15 cellular contexts compared by ENCODE assay signal in the genomic region with DNA sequence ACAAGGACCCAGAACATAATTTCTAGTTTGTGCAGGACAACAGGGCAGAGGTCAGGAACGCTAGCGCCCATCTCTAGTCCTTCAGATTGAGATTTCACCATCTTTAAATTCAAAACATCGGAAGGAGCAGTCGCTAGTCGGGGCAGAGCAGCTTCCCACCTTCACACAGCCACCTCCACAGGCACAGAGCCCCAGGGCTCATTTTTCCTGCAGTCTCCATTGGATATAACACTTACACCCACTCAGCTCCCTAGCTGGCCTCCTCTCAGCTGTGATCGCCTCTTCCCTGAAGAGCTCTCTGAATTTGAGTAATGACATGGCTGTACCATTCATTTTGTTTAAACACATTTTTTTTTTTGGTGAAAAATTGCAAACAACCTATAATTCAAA. TPM values are rescaled to one million over a fixed set of nuclear protein-coding genes. Genes with fewer than 3 reads are reported as not detected.
DNase-seq lines count a peak whose midpoint lies in the region; ATAC-seq and TF ChIP-seq lines count a peak whose summit lies in the region.
"Had no signal": no experiment of that assay in that cellular context is flagged by ENCODE, and none has a peak within 500 bp of the region (broad histone marks: within the 10 kb centered on the region; RNA-seq: fewer than 3 reads in every experiment).

No MANE protein-coding gene starts in this region.

- peak overlapping the region; percentile 17 for H3K4me3 Mint-ChIP-seq in MCF 10A (ENCODE audit: unreplicated experiment)
- H3K4me3 Mint-ChIP-seq in stimulated activated naive B cell treated with anti-CD40 and anti-IgM and Interleukin-4, amounts not matched to agents 10 μg/mL and 1 μg/mL and 100 μg/mL, for 72 hours = peak overlapping the region; percentile 25 to 41

- peaks cover 27% of the 10 kb centered on the region for H3K36me3 Mint-ChIP-seq in MCF 10A (ENCODE audit: insufficient read depth, unreplicated experiment)
- H3K36me3 Mint-ChIP-seq in stimulated activated naive B cell treated with anti-CD40 and anti-IgM and Interleukin-4, amounts not matched to agents 10 μg/mL and 1 μg/mL and 100 μg/mL, for 72 hours = peaks cover 16% of the 10 kb centered on the region in 2 donors

- H3K9me3 Mint-ChIP-seq in MCF 10A (ENCODE audit: unreplicated experiment) = no peaks in the 10 kb centered on the region
- peaks cover 0 to 2% of the 10 kb centered on the region in 2 donors for H3K9me3 Mint-ChIP-seq in stimulated activated naive B cell treated with anti-CD40 and anti-IgM and Interleukin-4, amounts not matched to agents 10 μg/mL and 1 μg/mL and 100 μg/mL, for 72 hours

- intact Hi-C loops in MCF 10A (cut with micrococcal nuclease) = no loop called here
- intact Hi-C loops in mammary epithelial cell (cut with micrococcal nuclease) = no loop called here
- intact Hi-C loops in dorsolateral prefrontal cortex (cut with DNase I) = no loop called here

- H3K9ac ChIP-seq in mammary epithelial cell (ENCODE audit: insufficient read depth, low read length) = no peak overlapping the region

- no peak overlapping the region for H3K27ac Mint-ChIP-seq in MCF 10A (ENCODE audit: low read depth, unreplicated experiment)
- no peak overlapping the region for H3K27ac Mint-ChIP-seq in stimulated activated naive B cell treated with anti-CD40 and anti-IgM and Interleukin-4, amounts not matched to agents 10 μg/mL and 1 μg/mL and 100 μg/mL, for 72 hours

- DNase-seq in MCF 10A (ENCODE audit: unreplicated experiment) (no peak), mammary epithelial cell (no peak), NCI-H69 (lab: John Stamatoyannopoulos, UW) (peak; percentile 79), dorsolateral prefrontal cortex (peak in 3 of 10 donors; percentile 37 to 70 (median 60)), NCI-H774 (lab: John Stamatoyannopoulos, UW) (no peak), MG63 (no peak)
- DNase-seq in stimulated activated naive B cell treated with anti-CD40 and anti-IgM and Interleukin-4, amounts not matched to agents 10 μg/mL and 1 μg/mL and 100 μg/mL, for 72 hours = no peak
- DNase-seq in effector memory CD4-positive, alpha-beta T cell = no peak
- DNase-seq: activated T-cell treated with anti-CD3 and anti-CD28 coated beads for 4 hours; effector CD4-positive, alpha-beta T cell; NCI-H1048; NCI-H524 treated with DMSO at 0.1 percent for 48 hours; WERI-Rb-1 had no signal

- no peak for ATAC-seq in stimulated activated naive B cell treated with anti-CD40 and anti-IgM and Interleukin-4, amounts not matched to agents 10 μg/mL and 1 μg/mL and 100 μg/mL, for 72 hours (replicated peaks)

- BruUV-seq in MCF 10A (replicated peaks; lab: Mats Ljungman, UMichigan) (no TSS peak), mammary epithelial cell (replicated peaks; lab: Mats Ljungman, UMichigan) (no TSS peak)

- peaks cover 15% of the 10 kb centered on the region for H3K4me1 Mint-ChIP-seq in MCF 10A (ENCODE audit: insufficient read depth, unreplicated experiment)
- H3K4me1 Mint-ChIP-seq in stimulated activated naive B cell treated with anti-CD40 and anti-IgM and Interleukin-4, amounts not matched to agents 10 μg/mL and 1 μg/mL and 100 μg/mL, for 72 hours = peaks cover 14 to 28% of the 10 kb centered on the region in 2 donors

- dilution Hi-C loops in mammary epithelial cell (cut with HindIII; ENCODE audit: low sequenced_read_pairs) = no loop called here

- H3K4me3 ChIP-seq in mammary epithelial cell (replicated peaks in 1 of 3; ENCODE audit: insufficient read depth in 1 of 3, low read depth in 2 of 3, low read length in 3 of 3) (no peak overlapping the region), dorsolateral prefrontal cortex (peak overlapping the region in 19 of 59 donors; percentile 2 to 73 (median 66)), MG63 (no peak overlapping the region)
- no peak overlapping the region for H3K4me3 ChIP-seq in effector memory CD4-positive, alpha-beta T cell (ENCODE audit: insufficient read depth, low read depth, low read length, poor library complexity, severe bottlenecking)

- H3K9me3 ChIP-seq in mammary epithelial cell (replicated peaks; ENCODE audit: insufficient read depth, low read length) (no peaks in the 10 kb centered on the region), MG63 (no peaks in the 10 kb centered on the region)
- H3K9me3 ChIP-seq in effector memory CD4-positive, alpha-beta T cell (ENCODE audit: control insufficient read depth, low read length) = no peaks in the 10 kb centered on the region
- H3K9me3 ChIP-seq: suprapubic skin had no signal

- H4K20me1 ChIP-seq in mammary epithelial cell (ENCODE audit: insufficient read depth, low read length) = no peaks in the 10 kb centered on the region

- H3K27ac ChIP-seq in mammary epithelial cell (ENCODE audit: insufficient read depth, low read depth, low read length) (no peak overlapping the region), dorsolateral prefrontal cortex (peak overlapping the region in 32 of 59 donors; percentile 34 to 87 (median 69))
- H3K27ac ChIP-seq in effector memory CD4-positive, alpha-beta T cell (ENCODE audit: insufficient read depth, low read length, poor library complexity, severe bottlenecking) = no peak overlapping the region
- H3K27ac ChIP-seq: suprapubic skin, WERI-Rb-1 had no signal

- H3K36me3 ChIP-seq in mammary epithelial cell (ENCODE audit: insufficient read depth, low read length) = peaks cover 8% of the 10 kb centered on the region
- no peaks in the 10 kb centered on the region for H3K36me3 ChIP-seq in effector memory CD4-positive, alpha-beta T cell (ENCODE audit: control insufficient read depth, insufficient read depth, low read length)
- no peaks in the 10 kb centered on the region for H3K36me3 ChIP-seq in MG63

- TF ChIP-seq CTCF in MCF 10A (IDR thresholded peaks at IDR 0.05; ENCODE audit: unreplicated experiment) (no peak), mammary epithelial cell (conservative IDR thresholded peaks at IDR 0.05 in 1 of 2, IDR thresholded peaks at IDR 0.05 in 1 of 2; ENCODE audit: extremely low read depth in 1 of 2, insufficient read depth in 1 of 2, low read depth in 1 of 2, low read length in 2 of 2) (no peak), dorsolateral prefrontal cortex (IDR thresholded peaks at IDR 0.05 in 54 of 56, conservative IDR thresholded peaks at IDR 0.05 in 2 of 56; ENCODE audit: low read depth in 1 of 56, partially characterized antibody in 56 of 56) (no peak)

- WGBS in mammary epithelial cell (ENCODE audit: low coverage, missing lambda C conversion rate) = 66% methylated on average over 6 of the region's 6 CpGs

- no peaks in the 10 kb centered on the region for H3K27me3 Mint-ChIP-seq in MCF 10A (ENCODE audit: insufficient read depth, unreplicated experiment)
- H3K27me3 Mint-ChIP-seq in stimulated activated naive B cell treated with anti-CD40 and anti-IgM and Interleukin-4, amounts not matched to agents 10 μg/mL and 1 μg/mL and 100 μg/mL, for 72 hours = peaks cover 8 to 11% of the 10 kb centered on the region in 2 donors

- POLR2A ChIA-PET in MCF 10A (lab: Yijun Ruan, JAX) = interaction anchor here (0.7 to 6.5 kb wide), 13 partner anchors 16 to 165 kb away, joined by 3 to 138 read pairs (median 8); a partner anchor contains a TSS

- H3K27me3 ChIP-seq in mammary epithelial cell (ENCODE audit: insufficient read depth, low read length) = no peaks in the 10 kb centered on the region
- H3K27me3 ChIP-seq in dorsolateral prefrontal cortex = peaks cover 0 to 6% (median 0%) of the 10 kb centered on the region in 45 donors
- no peaks in the 10 kb centered on the region for H3K27me3 ChIP-seq in effector memory CD4-positive, alpha-beta T cell (replicated peaks; ENCODE audit: control insufficient read depth, insufficient read depth, low read length, poor library complexity, severe bottlenecking)
- peaks cover 8% of the 10 kb centered on the region; the same call in 1 of the 2 replicates for H3K27me3 ChIP-seq in MG63

- no peak overlapping the region for H2AFZ ChIP-seq in mammary epithelial cell (ENCODE audit: low read depth, low read length)

- CTCF ChIA-PET in MCF 10A (lab: Yijun Ruan, JAX) (interaction anchor here (0.5 to 5.6 kb wide), 9 partner anchors 20 to 868 kb away, joined by 3 to 102 read pairs (median 4); no protein-coding TSS in a partner anchor), mammary epithelial cell (lab: Charles Lee; ENCODE audit: low non-redundant PET) (interaction anchor here (0.9 kb wide), 1 partner anchor 40 kb away, joined by 3 read pairs; no protein-coding TSS in a partner anchor)

- H3K4me1 ChIP-seq in mammary epithelial cell (ENCODE audit: insufficient read depth, low read length) = peaks cover 7% of the 10 kb centered on the region
- peaks cover 12% of the 10 kb centered on the region for H3K4me1 ChIP-seq in effector memory CD4-positive, alpha-beta T cell (ENCODE audit: control insufficient read depth, insufficient read depth, low read length, poor library complexity, severe bottlenecking)

- in situ Hi-C loops in mammary epithelial cell (cut with MboI; ENCODE audit: low sequenced_read_pairs in 2 of 2) = loop anchor here in 1 of 2 donors (5.0 kb wide), 1 partner anchor 41 kb away; no protein-coding TSS in a partner anchor

- no peak overlapping the region for H3K4me2 ChIP-seq in mammary epithelial cell (ENCODE audit: insufficient read depth, low read depth, low read length)

- H3K79me2 ChIP-seq in mammary epithelial cell (ENCODE audit: insufficient read depth, low read length) = peaks cover 16% of the 10 kb centered on the region

RNA-seq across cellular contexts. Expression of a gene that starts 1.4 kb away (rescaled TPM):
- total RNA-seq in MCF 10A (2022) = 13.6 and 30.2 TPM in 2 replicates
- total RNA-seq in mammary epithelial cell = 10 to 100 TPM; 45.2 to 49.9 TPM
- polyA plus RNA-seq in mammary epithelial cell = 53.9 TPM
- polyA minus RNA-seq in mammary epithelial cell = 51.4 TPM
- total RNA-seq in dorsolateral prefrontal cortex = 10 to 100 TPM in 8 of 120 experiments, 1 to 10 TPM in 112; 1.9 to 12.6 (median 6.0) TPM
- total RNA-seq in MG63 (2014; rRNA removed; shearing (Covaris generic); ENCODE audit: low replicate concordance) = 1.5 TPM in 1 of 2 replicates, not detected in the other
- total RNA-seq: kidney epithelial cell had no signal

RNA-seq across cellular contexts. Expression of a gene that starts 20.6 kb away (rescaled TPM):
- total RNA-seq in MCF 10A (2022) = 70.9 and 78.9 TPM in 2 replicates
- 10 to 100 TPM; 26.8 to 80.5 TPM for total RNA-seq in mammary epithelial cell
- polyA plus RNA-seq in mammary epithelial cell = 34.1 TPM
- 37.0 TPM for polyA minus RNA-seq in mammary epithelial cell
- 100 to 1,000 TPM in 3 of 120 experiments, 10 to 100 TPM in 117; 21.7 to 124 (median 47.1) TPM for total RNA-seq in dorsolateral prefrontal cortex
- total RNA-seq in MG63 (2014; rRNA removed; shearing (Covaris generic); ENCODE audit: low replicate concordance) = 8.1 and 19.0 TPM in 2 replicates

RNA-seq across cellular contexts. Expression of a gene that starts 29.4 kb away (rescaled TPM):
- total RNA-seq in MCF 10A (2022) (25.6 and 25.9 TPM in 2 replicates), mammary epithelial cell (10 to 100 TPM; 32.0 to 39.9 TPM), dorsolateral prefrontal cortex (10 to 100 TPM; 16.3 to 62.8 (median 35.7) TPM)
- polyA plus RNA-seq in mammary epithelial cell = 17.4 TPM
- polyA minus RNA-seq in mammary epithelial cell = 20.9 TPM
- total RNA-seq in MG63 (2014; rRNA removed; shearing (Covaris generic); ENCODE audit: low replicate concordance) = 2.1 and 3.5 TPM in 2 replicates

RNA-seq across cellular contexts. Expression of a gene that starts 53.4 kb away (rescaled TPM):
- total RNA-seq in MCF 10A (2022) = 0.37 and 1.2 TPM in 2 replicates
- total RNA-seq in mammary epithelial cell = 1 to 10 TPM in 1 of 2 donors, under 1 TPM in 1; 0.83 to 1.6 TPM
- polyA plus RNA-seq in mammary epithelial cell = 0.75 TPM
- polyA minus RNA-seq in mammary epithelial cell = not detected
- 10 to 100 TPM in 99 of 120 experiments, 1 to 10 TPM in 21; 3.9 to 21.4 (median 12.9) TPM for total RNA-seq in dorsolateral prefrontal cortex
- 0.10 TPM in 1 of 2 replicates, not detected in the other for total RNA-seq in MG63 (2014; rRNA removed; shearing (Covaris generic); ENCODE audit: low replicate concordance)
- total RNA-seq: kidney epithelial cell had no signal

RNA-seq across cellular contexts. Expression of a gene that starts 60.0 kb away (rescaled TPM):
- total RNA-seq in MCF 10A (2022) = 65.1 and 72.9 TPM in 2 replicates
- total RNA-seq in mammary epithelial cell = 10 to 100 TPM; 71.2 to 83.8 TPM
- 112 TPM for polyA plus RNA-seq in mammary epithelial cell
- 104 TPM for polyA minus RNA-seq in mammary epithelial cell
- total RNA-seq in dorsolateral prefrontal cortex = 10 to 100 TPM; 57.9 to 94.9 (median 76.6) TPM
- total RNA-seq in MG63 (2014; rRNA removed; shearing (Covaris generic); ENCODE audit: low replicate concordance) = 41.1 and 51.9 TPM in 2 replicates

Comparison
In these comparisons a context has a peak if more than half of its experiments do, and no peak if none do; other contexts are left out.
1. H3K27ac ChIP-seq: peak in dorsolateral prefrontal cortex (32 of 59); none in mammary epithelial cell (single experiment) and effector memory CD4-positive, alpha-beta T cell (single experiment).